ENCODE assay signal across 1 cellular context in the genomic region with DNA sequence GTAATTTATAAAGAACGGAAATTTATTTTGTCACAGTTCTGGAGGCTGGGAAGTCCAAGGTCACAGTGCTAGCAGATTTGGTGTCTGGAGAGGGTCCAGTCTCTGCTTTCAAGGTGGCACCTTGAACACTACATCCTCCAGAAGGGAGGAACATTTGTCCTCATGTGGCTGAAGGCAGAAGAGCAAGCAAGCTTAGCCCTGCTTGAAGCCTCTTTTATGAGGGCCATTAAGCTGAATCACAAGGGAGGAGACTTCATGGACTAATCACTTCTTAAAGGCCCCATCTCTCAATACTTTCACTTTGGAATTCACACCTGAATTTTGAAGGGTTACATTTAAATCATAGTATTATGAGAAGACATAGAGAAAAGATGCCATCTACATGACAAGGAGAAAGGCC.
TF ChIP-seq lines count a peak whose summit lies in the region.

No MANE protein-coding gene starts in this region.

TF ChIP-seq in GM12878, 131 proteins besides CTCF, POLR2A, EP300 and RAD21 (continued from another document):
- no peak for TF ChIP-seq FOXM1 (IDR thresholded peaks at IDR 0.05; ENCODE audit: low read depth, low read length)
